In genomic region chr9:118366228-118366627, GRCh38 we compare ENCODE assay signal across 1 cellular context.
TF ChIP-seq lines count a peak whose summit lies in the region.

No MANE protein-coding gene starts in this region.

TF ChIP-seq in liver, 16 proteins besides CTCF, POLR2A, EP300 and RAD21 (continued from another document):
- no peak for TF ChIP-seq MAX (IDR thresholded peaks at IDR 0.05)
TF ChIP-seq in liver: peak in this region for 0.
